10 cellular contexts compared by ENCODE assay signal in genomic region chr10:119290301-119291036, GRCh38.
DNase-seq lines count a peak whose midpoint lies in the region; ATAC-seq and TF ChIP-seq lines count a peak whose summit lies in the region.
"Had no signal": no experiment of that assay in that cellular context is flagged by ENCODE, and none has a peak within 500 bp of the region (broad histone marks: within the 10 kb centered on the region; RNA-seq: fewer than 3 reads in every experiment).

No MANE protein-coding gene starts in this region.

- H3K27ac ChIP-seq in caudate nucleus (ENCODE audit: low read depth, low read length): peak overlapping the region; percentile 18

- peaks cover 4% of the 10 kb centered on the region; the same call in 1 of the 2 replicates for H3K27me3 ChIP-seq in HAP-1 (ENCODE audit: low read depth)

- peaks cover 4% of the 10 kb centered on the region for H3K36me3 Mint-ChIP-seq in stimulated activated naive CD8-positive, alpha-beta T cell treated with anti-CD3 and anti-CD28 coated beads, Interleukin-15, Interleukin-2, amounts not matched to agents 100 ng/mL and 50 ng/mL, for 24 hours (ENCODE audit: low read depth)
- H3K36me3 Mint-ChIP-seq in memory B cell (peaks cover 5% of the 10 kb centered on the region), progenitor cell of endocrine pancreas (ENCODE audit: insufficient read depth) (peaks cover under 1% of the 10 kb centered on the region)

- no peaks in the 10 kb centered on the region; the same call in 1 of the 2 replicates for H3K4me1 ChIP-seq in HAP-1

- peaks cover 67% of the 10 kb centered on the region for H3K4me1 Mint-ChIP-seq in stimulated activated naive CD8-positive, alpha-beta T cell treated with anti-CD3 and anti-CD28 coated beads, Interleukin-15, Interleukin-2, amounts not matched to agents 100 ng/mL and 50 ng/mL, for 24 hours (ENCODE audit: low read depth)
- H3K4me1 Mint-ChIP-seq in memory B cell (peaks cover 64% of the 10 kb centered on the region), progenitor cell of endocrine pancreas (ENCODE audit: low read depth) (peaks cover 28% of the 10 kb centered on the region)

- no peaks in the 10 kb centered on the region for H3K9me3 Mint-ChIP-seq in stimulated activated naive CD8-positive, alpha-beta T cell treated with anti-CD3 and anti-CD28 coated beads, Interleukin-15, Interleukin-2, amounts not matched to agents 100 ng/mL and 50 ng/mL, for 24 hours
- H3K9me3 Mint-ChIP-seq in memory B cell: peaks cover 2% of the 10 kb centered on the region
- H3K9me3 Mint-ChIP-seq in progenitor cell of endocrine pancreas (ENCODE audit: low read depth): no peaks in the 10 kb centered on the region

- H3K9me3 ChIP-seq in HAP-1: no peaks in the 10 kb centered on the region

- peak overlapping the region; percentile 78 for H3K27ac Mint-ChIP-seq in stimulated activated naive CD8-positive, alpha-beta T cell treated with anti-CD3 and anti-CD28 coated beads, Interleukin-15, Interleukin-2, amounts not matched to agents 100 ng/mL and 50 ng/mL, for 24 hours
- peak overlapping the region; percentile 96 for H3K27ac Mint-ChIP-seq in memory B cell
- H3K27ac Mint-ChIP-seq in progenitor cell of endocrine pancreas: no peak overlapping the region

- no peaks in the 10 kb centered on the region for H3K36me3 ChIP-seq in HAP-1 (replicated peaks)

- DNase-seq in stimulated activated naive CD8-positive, alpha-beta T cell treated with anti-CD3 and anti-CD28 coated beads, Interleukin-15, Interleukin-2, amounts not matched to agents 100 U/mL and 50 U/mL, for 24 hours: no peak
- DNase-seq in caudate nucleus (lab: John Stamatoyannopoulos, UW) (no peak), memory B cell (ENCODE audit: low spot score in 2 of 2) (no peak), progenitor cell of endocrine pancreas (ENCODE audit: low spot score, unreplicated experiment) (no peak), HAP-1 (ENCODE audit: low spot score in 2 of 2) (no peak), COLO829 (ENCODE audit: low spot score) (no peak)
- DNase-seq: effector memory CD4-positive, alpha-beta T cell; stimulated activated CD4-positive, alpha-beta T cell treated with anti-CD3 and anti-CD28 coated beads, Interleukin-2, amount 100 ng/mL, for 48 hours had no signal

- no peaks in the 10 kb centered on the region for H3K27me3 Mint-ChIP-seq in stimulated activated naive CD8-positive, alpha-beta T cell treated with anti-CD3 and anti-CD28 coated beads, Interleukin-15, Interleukin-2, amounts not matched to agents 100 ng/mL and 50 ng/mL, for 24 hours
- H3K27me3 Mint-ChIP-seq in memory B cell (no peaks in the 10 kb centered on the region), progenitor cell of endocrine pancreas (no peaks in the 10 kb centered on the region)

- TF ChIP-seq CTCF in progenitor cell of endocrine pancreas (IDR thresholded peaks at IDR 0.05; ENCODE audit: unreplicated experiment): no peak

- no peak overlapping the region for H3K4me3 Mint-ChIP-seq in stimulated activated naive CD8-positive, alpha-beta T cell treated with anti-CD3 and anti-CD28 coated beads, Interleukin-15, Interleukin-2, amounts not matched to agents 100 ng/mL and 50 ng/mL, for 24 hours
- no peak overlapping the region for H3K4me3 Mint-ChIP-seq in memory B cell
- no peak overlapping the region for H3K4me3 Mint-ChIP-seq in progenitor cell of endocrine pancreas (ENCODE audit: low read depth)

- ATAC-seq in stimulated activated naive CD8-positive, alpha-beta T cell treated with anti-CD3 and anti-CD28 coated beads, Interleukin-15, Interleukin-2, amounts not matched to agents 100 U/mL and 50 U/mL, for 24 hours: no peak
- ATAC-seq in memory B cell (ENCODE audit: low read depth): no peak
- no peak for ATAC-seq in GM18861 (IDR thresholded peaks at IDR 0.05; ENCODE audit: unreplicated experiment)

- in situ Hi-C loops in HAP-1 (cut with MboI; ENCODE audit: low sequenced_read_pairs): no loop called here

- H3K4me3 ChIP-seq in HAP-1: no peak overlapping the region
